ENCODE assay signal across 8 cellular contexts in genomic region chr22:41447435-41448188, GRCh38. TPM values are rescaled to one million over a fixed set of nuclear protein-coding genes. Genes with fewer than 3 reads are reported as not detected.
DNase-seq lines count a peak whose midpoint lies in the region; ATAC-seq, FAIRE-seq and TF ChIP-seq lines count a peak whose summit lies in the region.

No MANE protein-coding gene starts in this region.

- peak overlapping the region; percentile 75 for H2BK120ac ChIP-seq in H1 (replicated peaks; ENCODE audit: low read depth, low read length)
- H2BK120ac ChIP-seq in mesendoderm (ENCODE audit: low read depth, low read length) = peak overlapping the region; percentile 64

- TF ChIP-seq POLR2A in H1 (IDR thresholded peaks at IDR 0.05; ENCODE audit: control extremely low read depth in 1 of 2, low read depth in 2 of 2, low read length in 2 of 2) = peak in 1 of 2 experiments; percentile 60; a peak in 2 of 3 replicates

- no peak overlapping the region for H2AFZ ChIP-seq in H1 (ENCODE audit: low read length)

- no peak overlapping the region for H2AK5ac ChIP-seq in H1 (ENCODE audit: low read depth, low read length)
- no peak overlapping the region for H2AK5ac ChIP-seq in mesendoderm (ENCODE audit: low read length)

- peak overlapping the region; percentile 97 for H3K4ac ChIP-seq in H1 (replicated peaks; ENCODE audit: insufficient read length, low read depth, low read length)
- peak overlapping the region; percentile 84 for H3K4ac ChIP-seq in mesendoderm (ENCODE audit: low read depth, low read length)

- H3K27ac ChIP-seq in AG04450 (ENCODE audit: low read depth, low read length) (peak overlapping the region; percentile 96), H1 (ENCODE audit: low read depth, low read length) (peak overlapping the region; percentile 96), mesendoderm (ENCODE audit: low read depth, low read length) (peak overlapping the region; percentile 99)

- H4K5ac ChIP-seq in H1 (ENCODE audit: insufficient read length, low read depth, low read length) (peak overlapping the region; percentile 57), mesendoderm (ENCODE audit: low read length) (no peak overlapping the region)

- peaks cover 0 to 8% (median 0%) of the 10 kb centered on the region in 4 experiments; a peak in 1 of 8 replicates for H3K36me3 ChIP-seq in H1 (ENCODE audit: control insufficient read depth in 2 of 4, insufficient read depth in 4 of 4, low read length in 3 of 4)
- peaks cover 2% of the 10 kb centered on the region for H3K36me3 ChIP-seq in mesendoderm (ENCODE audit: control insufficient read depth, insufficient read depth, low read length)

- H3K79me1 ChIP-seq in H1 (ENCODE audit: low read depth, low read length) (peaks cover 6% of the 10 kb centered on the region; the same call in 1 of the 2 replicates), mesendoderm (ENCODE audit: low read length) (peaks cover 4% of the 10 kb centered on the region)

- H3K23ac ChIP-seq in H1 (ENCODE audit: insufficient read length) = no peak overlapping the region
- H3K23ac ChIP-seq in mesendoderm (ENCODE audit: low read length) = peak overlapping the region; percentile 98

- no peak for DNase-seq in AG04450 (ENCODE audit: low read depth, low spot score)
- DNase-seq in H4 (ENCODE audit: low spot score) = peak; percentile 37
- DNase-seq in NCI-H82 treated with DMSO at 0.1 percent for 48 hours (lab: John Stamatoyannopoulos, UW; ENCODE audit: unreplicated experiment) = peak; percentile 23
- peak in 2 of 3 experiments; percentile 28 to 50 for DNase-seq in activated CD8-positive, alpha-beta memory T cell treated with anti-CD3 and anti-CD28 coated beads for 48 hours (ENCODE audit: low read depth in 2 of 3, low spot score in 2 of 3)
- peak in 1 of 2 experiments; percentile 78 for DNase-seq in H1 (ENCODE audit: low read depth in 1 of 2, low spot score in 2 of 2)
- DNase-seq in mesendoderm = peak; percentile 86
- DNase-seq in stimulated activated CD8-positive, alpha-beta memory T cell treated with anti-CD3 and anti-CD28 coated beads, Interleukin-15, amount 100 ng/mL, for 1 hour (ENCODE audit: low read depth) = peak; percentile 31

- peak overlapping the region; percentile 91 for H4K91ac ChIP-seq in H1 (replicated peaks; ENCODE audit: insufficient read length, low read length)

- H3K9me3 ChIP-seq in AG04450 (ENCODE audit: control insufficient read depth, insufficient read depth, low read length) (no peaks in the 10 kb centered on the region; the same call in 1 of the 2 replicates), H1 (ENCODE audit: insufficient read depth in 2 of 2, low read depth in 1 of 2, low read length in 1 of 2) (no peaks in the 10 kb centered on the region)

- H2BK5ac ChIP-seq in H1 (ENCODE audit: low read depth, low read length) (peak overlapping the region; percentile 99), mesendoderm (ENCODE audit: low read length) (peak overlapping the region; percentile 97)

- CTCF ChIA-PET in AG04450 (lab: Charles Lee) = interaction anchor here (0.7 to 1.7 kb wide), 3 partner anchors 15 to 80 kb away, joined by 3 to 4 read pairs (median 4); no protein-coding TSS in a partner anchor
- CTCF ChIA-PET in H1 (lab: Charles Lee; ENCODE audit: partially characterized antibody) = interaction anchor here (1.0 to 2.7 kb wide), 5 partner anchors 15 to 77 kb away, joined by 3 to 12 read pairs (median 4); no protein-coding TSS in a partner anchor

- TF ChIP-seq CTCF in AG04450 (IDR thresholded peaks at IDR 0.05; ENCODE audit: low read depth, low read length) (no peak), H1 (IDR thresholded peaks at IDR 0.05; ENCODE audit: control extremely low read depth in 1 of 3, insufficient read depth in 1 of 3, low read depth in 1 of 3, low read length in 3 of 3) (no peak)

- H4K8ac ChIP-seq in H1 (ENCODE audit: extremely low read depth, insufficient read depth, low read length) (peak overlapping the region; percentile 98; the same call in 1 of the 2 replicates), mesendoderm (ENCODE audit: low read depth, low read length) (peak overlapping the region; percentile 77)

- peak overlapping the region; percentile 97 for H3K56ac ChIP-seq in H1 (replicated peaks; ENCODE audit: insufficient read length, low read depth, low read length)
- H3K56ac ChIP-seq in mesendoderm (ENCODE audit: low read length) = peak overlapping the region; percentile 99

- peaks cover 29% of the 10 kb centered on the region for H3K23me2 ChIP-seq in H1 (ENCODE audit: low read depth, low read length)

- no peak overlapping the region for H2BK20ac ChIP-seq in H1 (ENCODE audit: low read length)

- no peak overlapping the region for H3K14ac ChIP-seq in H1 (ENCODE audit: insufficient read length)

- H3K18ac ChIP-seq in H1 (ENCODE audit: extremely low read depth, low read length) = peak overlapping the region; percentile 96
- peak overlapping the region; percentile 98 for H3K18ac ChIP-seq in mesendoderm (ENCODE audit: low read length)

- no peak for FAIRE-seq in H1 (lab: Jason Lieb, UNC)

- H3K4me1 ChIP-seq in H1 (replicated peaks in 1 of 4; ENCODE audit: control insufficient read depth in 3 of 4, insufficient read depth in 4 of 4, low read length in 3 of 4) (peaks cover 0 to 7% (median 4%) of the 10 kb centered on the region in 4 experiments; a peak in 5 of 7 replicates), mesendoderm (ENCODE audit: control insufficient read depth, low read depth, low read length) (peaks cover 3% of the 10 kb centered on the region)

- TF ChIP-seq EP300 in H1 (IDR thresholded peaks at IDR 0.05; ENCODE audit: borderline replicate concordance in 1 of 2, low read depth in 2 of 2, low read length in 2 of 2) = no peak

- H3K9ac ChIP-seq in H1 (replicated peaks in 1 of 4; ENCODE audit: extremely low read depth in 1 of 4, low read depth in 3 of 4, low read length in 3 of 4) (peak overlapping the region; percentile 91 to 99 (median 94)), mesendoderm (ENCODE audit: low read length) (peak overlapping the region; percentile 96)

- POLR2A ChIA-PET in AG04450 (lab: Yijun Ruan, JAX) = interaction anchor here (0.6 to 2.6 kb wide), 20 partner anchors 10 to 161 kb away, joined by 3 to 24 read pairs (median 8); partner anchors contain the start of genes ACO2, PHF5A and TEF
- POLR2A ChIA-PET in H1 (lab: Charles Lee; ENCODE audit: partially characterized antibody) = interaction anchor here (0.6 to 28.8 kb wide), 44 partner anchors 8 to 355 kb away, joined by 3 to 887 read pairs (median 6); partner anchors contain the start of genes ACO2, DESI1, EP300 and PHF5A

- H3K79me2 ChIP-seq in H1 (ENCODE audit: control insufficient read depth in 1 of 2, insufficient read depth in 2 of 2, low read length in 2 of 2) (peaks cover 18 to 37% of the 10 kb centered on the region in 2 experiments), mesendoderm (ENCODE audit: control insufficient read depth, insufficient read depth, low read length) (peaks cover 35% of the 10 kb centered on the region)

- H4K20me1 ChIP-seq in H1 (replicated peaks in 1 of 2; ENCODE audit: control insufficient read depth in 1 of 2, insufficient read depth in 2 of 2, low read length in 2 of 2) = peaks cover 0 to 6% of the 10 kb centered on the region in 2 experiments

- peak overlapping the region; percentile 98 for H3K4me3 ChIP-seq in AG04450 (ENCODE audit: low read depth, low read length)
- H3K4me3 ChIP-seq in H1 (ENCODE audit: extremely low read depth in 1 of 4, insufficient read depth in 2 of 4, low read depth in 3 of 4, low read length in 4 of 4) = peak overlapping the region; percentile 67 to 100 (median 96)
- H3K4me3 ChIP-seq in mesendoderm (ENCODE audit: low read length) = peak overlapping the region; percentile 86

- TF ChIP-seq RAD21 in H1 (IDR thresholded peaks at IDR 0.05 in 1 of 2, conservative IDR thresholded peaks at IDR 0.05 in 1 of 2; ENCODE audit: low read depth in 2 of 2, low read length in 2 of 2) = no peak

- WGBS in H1 (ENCODE audit: extremely low coverage in 1 of 2, insufficient coverage in 1 of 2, insufficient read length in 1 of 2, insufficient replicate concordance in 2 of 2, low coverage in 1 of 2, low lambda C conversion rate in 2 of 2, missing lambda C conversion rate in 1 of 2), 2 experiments = 1% methylated on average over 52 of the region's 63 CpGs; no CpG with 5 or more reads in 1 of the 2 experiments
- no CpG with 5 or more reads among the region's 63 CpGs for WGBS in mesendoderm (ENCODE audit: extremely low coverage, insufficient coverage, low lambda C conversion rate)

- no peaks in the 10 kb centered on the region for H3K27me3 ChIP-seq in AG04450 (ENCODE audit: control insufficient read depth, insufficient read depth, low read length)
- no peaks in the 10 kb centered on the region for H3K27me3 ChIP-seq in H1 (replicated peaks in 1 of 4; ENCODE audit: control insufficient read depth in 3 of 4, extremely low read depth in 1 of 4, insufficient read depth in 3 of 4, low read length in 3 of 4)
- H3K27me3 ChIP-seq in mesendoderm (ENCODE audit: insufficient read depth, low read length, poor library complexity) = no peaks in the 10 kb centered on the region

- peak overlapping the region; percentile 90 for H2BK12ac ChIP-seq in H1 (ENCODE audit: low read depth, low read length)

- H2BK15ac ChIP-seq in H1 (ENCODE audit: low read length) (peak overlapping the region; percentile 72; the same call in 1 of the 2 replicates), mesendoderm (replicated peaks; ENCODE audit: low read depth) (no peak overlapping the region)

- no peak for ATAC-seq in HG02885 (IDR thresholded peaks at IDR 0.05; ENCODE audit: poor library complexity, unreplicated experiment)

- H3K4me2 ChIP-seq in H1 (ENCODE audit: insufficient read depth in 1 of 2, low read depth in 2 of 2, low read length in 2 of 2) (peak overlapping the region; percentile 88 to 92), mesendoderm (ENCODE audit: low read length) (peak overlapping the region; percentile 99)

RNA-seq across cellular contexts. Expression of gene TOB2, which starts 1.0 kb away (rescaled TPM):
- polyA plus RNA-seq in AG04450 (2011; rRNA removed) (25.9 and 27.0 TPM in 2 replicates), H1 (2011; rRNA removed) (27.0 and 37.5 TPM in 2 replicates)
- 33.8 and 40.4 TPM in 2 replicates for polyA minus RNA-seq in AG04450 (2011; rRNA and poly(A)+ RNA removed)
- total RNA-seq in H4 (2014; rRNA removed; shearing (Covaris generic)) = 8.6 and 10.4 TPM in 2 replicates
- 52.8 and 54.1 TPM in 2 replicates for total RNA-seq in H1 (2021; fragmentation: NEBNext Ultra II Directional; extraction: Animal tissue kit (Norgen Biotek cat#: 25700))
- 17.4 TPM for polyA plus RNA-seq in H1 (2011; cell fraction: cytosol; rRNA removed)
- polyA plus RNA-seq in H1 (2011; cell fraction: nucleus; rRNA removed) = 22.6 TPM
- polyA plus RNA-seq in H1 (2012, experiment 1 of 2) = 30.2 to 35.8 TPM (median 33.5 TPM) in 4 replicates
- polyA plus RNA-seq in H1 (2012, experiment 2 of 2) = 39.6 TPM
- 27.4 TPM for polyA plus RNA-seq in H1 (2013, experiment 1 of 2)
- polyA plus RNA-seq in H1 (2013, experiment 2 of 2) = 28.2 TPM
- 20.4 and 28.3 TPM in 2 replicates for polyA minus RNA-seq in H1 (2011; rRNA and poly(A)+ RNA removed)
- 20.0 TPM for polyA minus RNA-seq in H1 (2011; cell fraction: cytosol; rRNA and poly(A)+ RNA removed)
- 12.7 TPM for polyA minus RNA-seq in H1 (2011; cell fraction: nucleus; rRNA and poly(A)+ RNA removed)
- polyA plus RNA-seq in mesendoderm (2013, experiment 1 of 2) = 23.7 TPM
- 25.4 TPM for polyA plus RNA-seq in mesendoderm (2013, experiment 2 of 2)

RNA-seq across cellular contexts. Expression of gene PHF5A, which starts 20.9 kb away (rescaled TPM):
- 47.9 and 53.8 TPM in 2 replicates for polyA plus RNA-seq in AG04450 (2011; rRNA removed)
- 24.9 and 32.2 TPM in 2 replicates for polyA minus RNA-seq in AG04450 (2011; rRNA and poly(A)+ RNA removed)
- 80.0 and 123 TPM in 2 replicates for total RNA-seq in H4 (2014; rRNA removed; shearing (Covaris generic))
- total RNA-seq in H1 (2021; fragmentation: NEBNext Ultra II Directional; extraction: Animal tissue kit (Norgen Biotek cat#: 25700)) = 109 and 135 TPM in 2 replicates
- polyA plus RNA-seq in H1 (2011; rRNA removed) = 96.7 and 119 TPM in 2 replicates
- polyA plus RNA-seq in H1 (2011; cell fraction: cytosol; rRNA removed) = 134 TPM
- polyA plus RNA-seq in H1 (2011; cell fraction: nucleus; rRNA removed) = 46.8 TPM
- polyA plus RNA-seq in H1 (2012, experiment 1 of 2) = 104 to 127 TPM (median 122 TPM) in 4 replicates
- 152 TPM for polyA plus RNA-seq in H1 (2012, experiment 2 of 2)
- polyA plus RNA-seq in H1 (2013, experiment 1 of 2) = 72.0 TPM
- polyA plus RNA-seq in H1 (2013, experiment 2 of 2) = 66.9 TPM
- polyA minus RNA-seq in H1 (2011; rRNA and poly(A)+ RNA removed) = 48.6 and 53.7 TPM in 2 replicates
- polyA minus RNA-seq in H1 (2011; cell fraction: cytosol; rRNA and poly(A)+ RNA removed) = 24.6 TPM
- polyA minus RNA-seq in H1 (2011; cell fraction: nucleus; rRNA and poly(A)+ RNA removed) = 29.1 TPM
- 112 TPM for polyA plus RNA-seq in mesendoderm (2013, experiment 1 of 2)
- polyA plus RNA-seq in mesendoderm (2013, experiment 2 of 2) = 109 TPM

RNA-seq across cellular contexts. Expression of gene ACO2, which starts 21.3 kb away (rescaled TPM):
- polyA plus RNA-seq in AG04450 (2011; rRNA removed) = 32.2 and 44.4 TPM in 2 replicates
- polyA minus RNA-seq in AG04450 (2011; rRNA and poly(A)+ RNA removed) = 34.1 and 49.3 TPM in 2 replicates
- total RNA-seq in H4 (2014; rRNA removed; shearing (Covaris generic)) = 53.2 and 57.4 TPM in 2 replicates
- total RNA-seq in H1 (2021; fragmentation: NEBNext Ultra II Directional; extraction: Animal tissue kit (Norgen Biotek cat#: 25700)) = 72.4 and 75.4 TPM in 2 replicates
- 52.8 and 74.1 TPM in 2 replicates for polyA plus RNA-seq in H1 (2011; rRNA removed)
- polyA plus RNA-seq in H1 (2011; cell fraction: cytosol; rRNA removed) = 36.2 TPM
- polyA plus RNA-seq in H1 (2011; cell fraction: nucleus; rRNA removed) = 102 TPM
- polyA plus RNA-seq in H1 (2012, experiment 1 of 2) = 54.7 to 79.7 TPM (median 75.7 TPM) in 4 replicates
- polyA plus RNA-seq in H1 (2012, experiment 2 of 2) = 75.0 TPM
- polyA plus RNA-seq in H1 (2013, experiment 1 of 2) = 62.2 TPM
- 53.8 TPM for polyA plus RNA-seq in H1 (2013, experiment 2 of 2)
- polyA minus RNA-seq in H1 (2011; rRNA and poly(A)+ RNA removed) = 33.8 and 43.9 TPM in 2 replicates
- polyA minus RNA-seq in H1 (2011; cell fraction: cytosol; rRNA and poly(A)+ RNA removed) = 27.0 TPM
- polyA minus RNA-seq in H1 (2011; cell fraction: nucleus; rRNA and poly(A)+ RNA removed) = 42.1 TPM
- polyA plus RNA-seq in mesendoderm (2013, experiment 1 of 2) = 33.3 TPM
- 33.1 TPM for polyA plus RNA-seq in mesendoderm (2013, experiment 2 of 2)
